9 cellular contexts compared by ENCODE assay signal in the genomic region with DNA sequence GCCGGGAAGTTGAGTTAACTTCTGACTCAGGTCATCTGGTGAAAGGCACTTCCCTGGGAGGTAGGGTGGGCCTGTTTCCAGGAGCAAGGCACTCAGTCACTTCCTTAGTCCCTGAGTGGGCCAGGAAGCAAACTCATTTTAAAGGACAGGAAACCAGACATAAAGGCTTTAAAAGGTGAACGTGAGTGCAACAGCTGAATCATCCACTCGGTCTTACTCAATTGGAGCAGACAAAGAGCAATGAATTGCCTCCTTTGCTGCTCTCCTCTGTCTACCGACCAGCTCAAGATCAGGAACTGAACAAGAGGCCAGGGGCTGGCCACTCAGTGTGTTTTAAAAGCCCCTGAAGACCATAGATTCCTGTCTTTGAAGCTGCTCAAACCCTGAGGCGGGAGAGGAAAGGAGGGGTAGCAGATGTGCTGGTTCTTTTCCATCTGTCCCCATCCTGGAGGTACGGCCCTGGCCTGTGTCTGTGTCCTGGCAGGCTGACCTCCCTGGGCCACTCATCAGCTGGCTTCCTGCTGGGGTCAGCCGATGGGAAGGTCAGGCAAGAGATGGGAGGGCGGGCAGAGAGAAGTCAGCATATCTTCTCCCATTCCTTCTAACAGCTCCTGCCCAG.
DNase-seq lines count a peak whose midpoint lies in the region; TF ChIP-seq lines count a peak whose summit lies in the region.
"Had no signal": no experiment of that assay in that cellular context is flagged by ENCODE, and none has a peak within 500 bp of the region (broad histone marks: within the 10 kb centered on the region; RNA-seq: fewer than 3 reads in every experiment).

No MANE protein-coding gene starts in this region.

- no peak overlapping the region for H3K4me2 ChIP-seq in Karpas-422 (ENCODE audit: low read depth, low read length, poor library complexity, severe bottlenecking)

- peaks cover 4% of the 10 kb centered on the region; the same call in 1 of the 2 replicates for H3K4me1 ChIP-seq in Karpas-422 (ENCODE audit: low read length)

- H3K9me3 ChIP-seq in Karpas-422 (ENCODE audit: low read length): no peaks in the 10 kb centered on the region
- H3K9me3 ChIP-seq: ovary had no signal

- no peak for TF ChIP-seq CTCF in nephron (IDR thresholded peaks at IDR 0.05; ENCODE audit: unreplicated experiment in 3 of 3)

- no peaks in the 10 kb centered on the region for H3K9me2 ChIP-seq in Karpas-422 (replicated peaks; ENCODE audit: insufficient read depth, low read length)

- H3K36me3 Mint-ChIP-seq in dendritic cell treated with granulocyte-macrophage colony-stimulating factor and Interleukin-4, amounts not matched to agents 40 ng/mL and 50 ng/mL, for 4 days (ENCODE audit: low read depth): no peaks in the 10 kb centered on the region
- H3K36me3 Mint-ChIP-seq in nephron (ENCODE audit: low read depth) (peaks cover 8% of the 10 kb centered on the region), immature natural killer cell (no peaks in the 10 kb centered on the region)

- H3K79me2 ChIP-seq in Karpas-422 (ENCODE audit: low read length): no peaks in the 10 kb centered on the region

- H3K4me3 Mint-ChIP-seq in dendritic cell treated with granulocyte-macrophage colony-stimulating factor and Interleukin-4, amounts not matched to agents 40 ng/mL and 50 ng/mL, for 4 days: no peak overlapping the region
- H3K4me3 Mint-ChIP-seq in nephron: peak overlapping the region in 1 of 3 experiments; percentile 20
- H3K4me3 Mint-ChIP-seq in immature natural killer cell: no peak overlapping the region

- H3K27ac Mint-ChIP-seq in dendritic cell treated with granulocyte-macrophage colony-stimulating factor and Interleukin-4, amounts not matched to agents 40 ng/mL and 50 ng/mL, for 4 days: peak overlapping the region; percentile 61
- H3K27ac Mint-ChIP-seq in nephron (peak overlapping the region; percentile 38 to 96 (median 75)), immature natural killer cell (no peak overlapping the region)

- H4K20me1 ChIP-seq in Karpas-422 (ENCODE audit: insufficient read depth, low read depth, low read length): no peaks in the 10 kb centered on the region

- in situ Hi-C loops in G401 (cut with HindIII; ENCODE audit: low sequenced_read_pairs): no loop called here

- no peaks in the 10 kb centered on the region for H3K27me3 ChIP-seq in Karpas-422 (ENCODE audit: low read length)
- H3K27me3 ChIP-seq: ovary had no signal

- DNase-seq in G401 (ENCODE audit: low spot score) (peak; percentile 61), NCI-H69 (lab: John Stamatoyannopoulos, UW) (peak; percentile 17), medulla oblongata (ENCODE audit: extremely low spot score) (no peak), immature natural killer cell (no peak), cerebellar nuclear complex (lab: John Stamatoyannopoulos, UW) (no peak), Karpas-422 (no peak)

- H3K9me3 Mint-ChIP-seq in dendritic cell treated with granulocyte-macrophage colony-stimulating factor and Interleukin-4, amounts not matched to agents 40 ng/mL and 50 ng/mL, for 4 days: no peaks in the 10 kb centered on the region
- H3K9me3 Mint-ChIP-seq in nephron (no peaks in the 10 kb centered on the region), immature natural killer cell (no peaks in the 10 kb centered on the region)

- H3K27me3 Mint-ChIP-seq in dendritic cell treated with granulocyte-macrophage colony-stimulating factor and Interleukin-4, amounts not matched to agents 40 ng/mL and 50 ng/mL, for 4 days: no peaks in the 10 kb centered on the region
- H3K27me3 Mint-ChIP-seq in nephron (ENCODE audit: low read depth) (no peaks in the 10 kb centered on the region), immature natural killer cell (ENCODE audit: low read depth in 3 of 3) (peaks cover 0 to 4% (median 2%) of the 10 kb centered on the region in 3 donors)

- H3K4me3 ChIP-seq in Karpas-422 (ENCODE audit: low read length): no peak overlapping the region
- H3K4me3 ChIP-seq: ovary had no signal

- H3K9ac ChIP-seq in Karpas-422 (ENCODE audit: low read length): no peak overlapping the region

- H3K4me1 Mint-ChIP-seq in dendritic cell treated with granulocyte-macrophage colony-stimulating factor and Interleukin-4, amounts not matched to agents 40 ng/mL and 50 ng/mL, for 4 days (ENCODE audit: low read depth): peaks cover 44% of the 10 kb centered on the region
- H3K4me1 Mint-ChIP-seq in nephron (peaks cover 56% of the 10 kb centered on the region), immature natural killer cell (no peaks in the 10 kb centered on the region)

- H3K36me3 ChIP-seq in Karpas-422 (ENCODE audit: insufficient read depth, low read length): no peaks in the 10 kb centered on the region
- H3K36me3 ChIP-seq: ovary had no signal

- no peak overlapping the region for H2AFZ ChIP-seq in Karpas-422 (ENCODE audit: low read length)

- intact Hi-C loops in dendritic cell treated with granulocyte-macrophage colony-stimulating factor and Interleukin-4, amounts not matched to agents 40 ng/mL and 50 ng/mL, for 4 days (cut with micrococcal nuclease): no loop called here

- no peak overlapping the region for H3K27ac ChIP-seq in Karpas-422 (ENCODE audit: low read length)
- H3K27ac ChIP-seq: ovary had no signal

Comparison
In these comparisons a context has a peak if more than half of its experiments do, and no peak if none do; other contexts are left out.
1. DNase-seq: peak in G401 (single experiment) and NCI-H69 (single experiment); none in medulla oblongata (single experiment), immature natural killer cell (0 of 3), cerebellar nuclear complex (0 of 2) and Karpas-422 (single experiment).
2. H3K27ac Mint-ChIP-seq: peak in dendritic cell treated with granulocyte-macrophage colony-stimulating factor and Interleukin-4, amounts not matched to agents 40 ng/mL and 50 ng/mL, for 4 days (single experiment) and nephron (3 of 3); none in immature natural killer cell (0 of 6).